Comparison of ENCODE assay signal across 16 cellular contexts in the genomic region with DNA sequence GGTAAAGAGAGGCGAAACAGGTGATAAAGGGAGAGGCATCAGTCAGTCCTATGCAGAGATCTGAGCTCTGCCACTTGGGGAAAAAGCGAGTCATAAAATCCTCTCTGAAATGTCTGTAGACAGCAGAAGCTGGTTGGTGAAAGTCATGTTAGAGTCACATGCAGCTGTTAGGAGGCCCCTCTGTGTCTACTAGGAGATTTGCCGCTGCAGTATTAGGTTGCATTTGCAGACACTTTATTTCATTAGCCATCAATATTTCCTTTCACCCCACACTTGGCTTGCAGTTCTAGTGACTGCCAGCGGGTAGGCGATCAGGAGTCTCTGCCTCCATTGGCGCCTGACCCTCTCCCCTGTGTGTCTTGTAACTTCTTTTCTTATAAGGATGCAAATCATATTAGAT. TPM values are rescaled to one million over a fixed set of nuclear protein-coding genes. Genes with fewer than 3 reads are reported as not detected.
DNase-seq lines count a peak whose midpoint lies in the region; ATAC-seq, FAIRE-seq and TF ChIP-seq lines count a peak whose summit lies in the region.
"Had no signal": no experiment of that assay in that cellular context is flagged by ENCODE, and none has a peak within 500 bp of the region (broad histone marks: within the 10 kb centered on the region; RNA-seq: fewer than 3 reads in every experiment).

No MANE protein-coding gene starts in this region.

- H3K4me2 ChIP-seq in K562 (ENCODE audit: insufficient read depth, low read length), result no peak overlapping the region
- H3K4me2 ChIP-seq: neural progenitor cell had no signal

- POLR2A ChIA-PET in K562 (lab: Yijun Ruan, JAX), result interaction anchor here (1.1 kb wide), 1 partner anchor 95 kb away, joined by 3 read pairs; the partner anchor contains the start of gene DCAF8

- TF ChIP-seq RAD21 in K562 (CRISPR knock-in tag; conservative IDR thresholded peaks at IDR 0.05 in 1 of 2, IDR thresholded peaks at IDR 0.05 in 1 of 2), result no peak

- peaks cover 19% of the 10 kb centered on the region for H3K27me3 Mint-ChIP-seq in activated T-cell treated with anti-CD3 and anti-CD28 coated beads, Interleukin-2, amount 50 U/mL, for 72 hours (ENCODE audit: low read depth)
- peaks cover 26% of the 10 kb centered on the region for H3K27me3 Mint-ChIP-seq in stimulated activated naive CD8-positive, alpha-beta T cell treated with anti-CD3 and anti-CD28 coated beads, Interleukin-15, amount 100 ng/mL, for 72 hours

- H3K27ac Mint-ChIP-seq in activated T-cell treated with anti-CD3 and anti-CD28 coated beads, Interleukin-2, amount 50 U/mL, for 72 hours, result no peak overlapping the region
- H3K27ac Mint-ChIP-seq in stimulated activated naive CD8-positive, alpha-beta T cell treated with anti-CD3 and anti-CD28 coated beads, Interleukin-15, amount 100 ng/mL, for 72 hours, result peak overlapping the region in 1 of 2 donors; percentile 83

- H3K9ac ChIP-seq in K562 (ENCODE audit: insufficient read depth in 1 of 2, low read depth in 2 of 2, low read length in 2 of 2), result no peak overlapping the region
- H3K9ac ChIP-seq: neural progenitor cell had no signal

- CTCF ChIA-PET in K562 (lab: Yijun Ruan, JAX; ENCODE audit: low intra/inter-chr PET ratio), result no interaction called here

- H3K9me3 Mint-ChIP-seq in activated T-cell treated with anti-CD3 and anti-CD28 coated beads, Interleukin-2, amount 50 U/mL, for 72 hours, result no peaks in the 10 kb centered on the region
- H3K9me3 Mint-ChIP-seq in stimulated activated naive CD8-positive, alpha-beta T cell treated with anti-CD3 and anti-CD28 coated beads, Interleukin-15, amount 100 ng/mL, for 72 hours, result no peaks in the 10 kb centered on the region

- no peak overlapping the region for H3K27ac ChIP-seq in K562 (ENCODE audit: extremely low read depth, low read depth, low read length)
- H3K27ac ChIP-seq: neural progenitor cell, skin epidermis, thyroid gland had no signal

- peaks cover 48% of the 10 kb centered on the region for H3K4me1 Mint-ChIP-seq in activated T-cell treated with anti-CD3 and anti-CD28 coated beads, Interleukin-2, amount 50 U/mL, for 72 hours (ENCODE audit: low read depth)
- peaks cover 43% of the 10 kb centered on the region for H3K4me1 Mint-ChIP-seq in stimulated activated naive CD8-positive, alpha-beta T cell treated with anti-CD3 and anti-CD28 coated beads, Interleukin-15, amount 100 ng/mL, for 72 hours

- no peak overlapping the region for H2AFZ ChIP-seq in K562 (ENCODE audit: low read depth, low read length)
- H2AFZ ChIP-seq: neural progenitor cell had no signal

- H3K4me3 Mint-ChIP-seq in activated T-cell treated with anti-CD3 and anti-CD28 coated beads, Interleukin-2, amount 50 U/mL, for 72 hours, result no peak overlapping the region
- H3K4me3 Mint-ChIP-seq in stimulated activated naive CD8-positive, alpha-beta T cell treated with anti-CD3 and anti-CD28 coated beads, Interleukin-15, amount 100 ng/mL, for 72 hours, result no peak overlapping the region

- H3K79me2 ChIP-seq in K562 (ENCODE audit: control insufficient read depth, insufficient read depth, low read length), result no peaks in the 10 kb centered on the region

- FAIRE-seq in K562 (lab: Jason Lieb, UNC), result no peak
- FAIRE-seq: GM12892 had no signal

- intact Hi-C loops in K562 (cut with micrococcal nuclease), result no loop called here
- intact Hi-C loops in posterior cingulate gyrus (cut with DNase I), result no loop called here

- H3K9me3 ChIP-seq in K562 (replicated peaks; ENCODE audit: control insufficient read depth, insufficient read depth, low read depth, low read length), result no peaks in the 10 kb centered on the region
- H3K9me3 ChIP-seq: thyroid gland had no signal

- peaks cover 0 to 9% of the 10 kb centered on the region in 2 experiments; a peak in 3 of 5 replicates for H3K4me1 ChIP-seq in K562 (replicated peaks in 1 of 2; ENCODE audit: control insufficient read depth in 2 of 2, insufficient read depth in 2 of 2, low read length in 2 of 2)

- H3K4me3 ChIP-seq in NB4 (ENCODE audit: low read depth, low read length), result no peak overlapping the region
- no peak overlapping the region for H3K4me3 ChIP-seq in K562
- H3K4me3 ChIP-seq: neural progenitor cell, skin epidermis, thyroid gland had no signal

- ATAC-seq in activated T-cell treated with anti-CD3 and anti-CD28 coated beads, Interleukin-2, amount 50 U/mL, for 72 hours (replicated peaks in 1 of 2), result peak; percentile 71 to 77
- peak; percentile 31; the same call in 1 of the 3 replicates for ATAC-seq in K562
- peak; percentile 73 for ATAC-seq in stimulated activated naive CD8-positive, alpha-beta T cell treated with anti-CD3 and anti-CD28 coated beads, Interleukin-15, amount 100 ng/mL, for 72 hours

- 2% methylated on average over 6 of the region's 6 CpGs for WGBS in K562 (ENCODE audit: insufficient coverage, low coverage, missing lambda C conversion rate)

- no TSS peak for BruUV-seq in K562 (replicated peaks; lab: Mats Ljungman, UMichigan)

- H3K36me3 Mint-ChIP-seq in activated T-cell treated with anti-CD3 and anti-CD28 coated beads, Interleukin-2, amount 50 U/mL, for 72 hours (ENCODE audit: insufficient read depth in 2 of 2), result no peaks in the 10 kb centered on the region
- H3K36me3 Mint-ChIP-seq: neural progenitor cell had no signal

- in situ Hi-C loops in K562 (cut with MboI), result no loop called here

- no peaks in the 10 kb centered on the region for H3K9me1 ChIP-seq in K562 (ENCODE audit: control insufficient read depth, insufficient read depth, low read length)

- no peaks in the 10 kb centered on the region for H3K36me3 ChIP-seq in K562 (ENCODE audit: control insufficient read depth, insufficient read depth, low read length)
- H3K36me3 ChIP-seq: neural progenitor cell, thyroid gland had no signal

- H3K27me3 ChIP-seq in K562 (ENCODE audit: control insufficient read depth in 2 of 2, insufficient read depth in 2 of 2, low read length in 2 of 2), result peaks cover 35 to 75% of the 10 kb centered on the region in 2 experiments
- H3K27me3 ChIP-seq: thyroid gland had no signal

- TF ChIP-seq CTCF in NB4 (IDR thresholded peaks at IDR 0.05; ENCODE audit: low read depth, low read length) (peak; percentile 16), K562 (IDR thresholded peaks at IDR 0.05 in 2 of 3, conservative IDR thresholded peaks at IDR 0.05 in 1 of 3; ENCODE audit: insufficient read depth in 2 of 3, low read depth in 1 of 3, low read length in 3 of 3) (0 out of 6 replicates have a peak, but pooled peaks of 1 of the 3 experiments have one; percentile 22), GM10266 (IDR thresholded peaks at IDR 0.05; ENCODE audit: control insufficient read depth, insufficient read depth, low read depth, missing control alignments) (no peak)

- TF ChIP-seq EP300 in K562 (IDR thresholded peaks at IDR 0.05; ENCODE audit: low read length), result no peak

- TF ChIP-seq POLR2A in NB4 (IDR thresholded peaks at IDR 0.05; ENCODE audit: extremely low read depth, insufficient read length), result no peak
- TF ChIP-seq POLR2A in K562 (conservative IDR thresholded peaks at IDR 0.05), result no peak

- peak; percentile 14 to 31 for DNase-seq in activated T-cell treated with anti-CD3 and anti-CD28 coated beads, Interleukin-2, amount 50 U/mL, for 72 hours
- DNase-seq in activated T-cell treated with anti-CD3 and anti-CD28 coated beads, Interleukin-2, amount 50 U/mL, for 1 hour, result no peak
- peak; percentile 58 for DNase-seq in NB4 (ENCODE audit: low read depth)
- no peak for DNase-seq in K562 (ENCODE audit: extremely low read depth in 1 of 4, low spot score in 3 of 4)
- peak; percentile 20 to 35 for DNase-seq in stimulated activated naive CD8-positive, alpha-beta T cell treated with anti-CD3 and anti-CD28 coated beads, Interleukin-15, amount 100 ng/mL, for 72 hours
- no peak for DNase-seq in GM10266 (ENCODE audit: extremely low spot score)
- no peak for DNase-seq in posterior cingulate gyrus
- no peak for DNase-seq in cortex of kidney (lab: John Stamatoyannopoulos, UW)
- DNase-seq: activated effector memory CD4-positive, alpha-beta T cell treated with anti-CD3 and anti-CD28 coated beads, Interleukin-2, amount 50 U/mL, for 16 hours; DMS153; thyroid gland had no signal

- no peaks in the 10 kb centered on the region for H4K20me1 ChIP-seq in K562 (replicated peaks; ENCODE audit: control insufficient read depth, insufficient read depth, low read length)

RNA-seq across cellular contexts. Expression of gene ATP1A4, which starts 16.2 kb away (rescaled TPM):
- total RNA-seq in activated T-cell treated with anti-CD3 and anti-CD28 coated beads, Interleukin-2, amount 50 U/mL, for 72 hours, result not detected
- not detected in 2 replicates for total RNA-seq in K562 (2011; cell fraction: chromatin; rRNA removed; ENCODE audit: low replicate concordance)
- not detected in 2 replicates for total RNA-seq in K562 (2011; cell fraction: nucleolus; rRNA removed)
- total RNA-seq in K562 (2011; cell fraction: nucleoplasm; rRNA removed), result not detected in 2 replicates
- not detected in 2 replicates for total RNA-seq in K562 (2014; rRNA removed)
- total RNA-seq in K562 (2014; rRNA removed; fragmentation: Illumina TruSeq; extraction: Trizol), result not detected in 2 replicates
- not detected in 2 replicates for total RNA-seq in K562 (2015; rRNA removed; fragmentation: Illumina TruSeq; extraction: Trizol)
- total RNA-seq in K562 (2021), result not detected in 2 replicates
- polyA plus RNA-seq in K562 (2011; rRNA removed), result not detected in 2 replicates
- polyA plus RNA-seq in K562 (2011; cell fraction: cytosol; rRNA removed), result not detected in 2 replicates
- polyA plus RNA-seq in K562 (2011; cell fraction: nucleus; rRNA removed), result not detected in 2 replicates
- polyA plus RNA-seq in K562 (2012), result 0.07 TPM in 1 of 2 replicates, not detected in the other
- not detected in 2 replicates for polyA plus RNA-seq in K562 (2014; fragmentation: Illumina TruSeq; extraction: Trizol)
- under 1 TPM in 1 of 2 experiments, not detected in 1; 0.07 TPM for polyA plus RNA-seq in K562 (2014; fragmentation: Nextera tagmentation; extraction: Ambion mirVana)
- not detected in 2 replicates for polyA plus RNA-seq in K562 (2014; rRNA removed)
- not detected in 2 replicates for polyA minus RNA-seq in K562 (2011; rRNA and poly(A)+ RNA removed)
- polyA minus RNA-seq in K562 (2011; cell fraction: cytosol; rRNA and poly(A)+ RNA removed), result not detected in 2 replicates
- polyA minus RNA-seq in K562 (2011; cell fraction: nucleus; rRNA and poly(A)+ RNA removed), result not detected in 2 replicates
- total RNA-seq: epithelial cell of proximal tubule, liver, thyroid gland had no signal
- polyA plus RNA-seq: liver had no signal

RNA-seq across cellular contexts. Expression of gene CASQ1, which starts 22.8 kb away (rescaled TPM):
- not detected for total RNA-seq in activated T-cell treated with anti-CD3 and anti-CD28 coated beads, Interleukin-2, amount 50 U/mL, for 72 hours
- total RNA-seq in K562 (2011; cell fraction: chromatin; rRNA removed; ENCODE audit: low replicate concordance), result not detected in 2 replicates
- not detected in 2 replicates for total RNA-seq in K562 (2011; cell fraction: nucleolus; rRNA removed)
- not detected in 2 replicates for total RNA-seq in K562 (2011; cell fraction: nucleoplasm; rRNA removed)
- not detected in 2 replicates for total RNA-seq in K562 (2014; rRNA removed)
- not detected in 2 replicates for total RNA-seq in K562 (2014; rRNA removed; fragmentation: Illumina TruSeq; extraction: Trizol)
- total RNA-seq in K562 (2015; rRNA removed; fragmentation: Illumina TruSeq; extraction: Trizol), result not detected in 2 replicates
- not detected in 2 replicates for total RNA-seq in K562 (2021)
- not detected in 2 replicates for polyA plus RNA-seq in K562 (2011; rRNA removed)
- not detected in 2 replicates for polyA plus RNA-seq in K562 (2011; cell fraction: cytosol; rRNA removed)
- polyA plus RNA-seq in K562 (2011; cell fraction: nucleus; rRNA removed), result not detected in 2 replicates
- 0.08 and 0.39 TPM in 2 replicates for polyA plus RNA-seq in K562 (2012)
- not detected in 2 replicates for polyA plus RNA-seq in K562 (2014; fragmentation: Illumina TruSeq; extraction: Trizol)
- polyA plus RNA-seq in K562 (2014; fragmentation: Nextera tagmentation; extraction: Ambion mirVana), result not detected
- not detected in 2 replicates for polyA plus RNA-seq in K562 (2014; rRNA removed)
- not detected in 2 replicates for polyA minus RNA-seq in K562 (2011; rRNA and poly(A)+ RNA removed)
- not detected in 2 replicates for polyA minus RNA-seq in K562 (2011; cell fraction: cytosol; rRNA and poly(A)+ RNA removed)
- not detected in 2 replicates for polyA minus RNA-seq in K562 (2011; cell fraction: nucleus; rRNA and poly(A)+ RNA removed)
- total RNA-seq: epithelial cell of proximal tubule, liver, thyroid gland had no signal
- polyA plus RNA-seq: liver had no signal

RNA-seq across cellular contexts. Expression of gene PEA15, which starts 37.6 kb away (rescaled TPM):
- 10 to 100 TPM; 28.3 to 32.8 TPM for total RNA-seq in activated T-cell treated with anti-CD3 and anti-CD28 coated beads, Interleukin-2, amount 50 U/mL, for 72 hours
- 10.6 and 15.9 TPM in 2 replicates for total RNA-seq in K562 (2011; cell fraction: chromatin; rRNA removed; ENCODE audit: low replicate concordance)
- 10.9 and 11.2 TPM in 2 replicates for total RNA-seq in K562 (2011; cell fraction: nucleolus; rRNA removed)
- 16.1 and 27.3 TPM in 2 replicates for total RNA-seq in K562 (2011; cell fraction: nucleoplasm; rRNA removed)
- total RNA-seq in K562 (2014; rRNA removed) (23.4 and 32.7 TPM in 2 replicates), K562 (2014; rRNA removed; fragmentation: Illumina TruSeq; extraction: Trizol) (43.0 and 43.5 TPM in 2 replicates), K562 (2015; rRNA removed; fragmentation: Illumina TruSeq; extraction: Trizol) (34.4 and 34.8 TPM in 2 replicates), K562 (2021) (32.3 and 35.4 TPM in 2 replicates)
- polyA plus RNA-seq in K562 (2011; rRNA removed) (78.7 and 139 TPM in 2 replicates), K562 (2014; fragmentation: Illumina TruSeq; extraction: Trizol) (155 and 175 TPM in 2 replicates), K562 (2014; fragmentation: Nextera tagmentation; extraction: Ambion mirVana) (10 to 100 TPM in 1 of 2 experiments, 1 to 10 TPM in 1; 8.2 to 11.9 TPM), K562 (2014; rRNA removed) (54.3 and 58.5 TPM in 2 replicates)
- 70.2 and 90.8 TPM in 2 replicates for polyA plus RNA-seq in K562 (2011; cell fraction: cytosol; rRNA removed)
- 36.1 and 50.9 TPM in 2 replicates for polyA plus RNA-seq in K562 (2011; cell fraction: nucleus; rRNA removed)
- 40.4 and 51.5 TPM in 2 replicates for polyA plus RNA-seq in K562 (2012)
- polyA minus RNA-seq in K562 (2011; rRNA and poly(A)+ RNA removed), result 35.0 and 68.8 TPM in 2 replicates
- 23.9 and 34.5 TPM in 2 replicates for polyA minus RNA-seq in K562 (2011; cell fraction: cytosol; rRNA and poly(A)+ RNA removed)
- 5.3 and 7.7 TPM in 2 replicates for polyA minus RNA-seq in K562 (2011; cell fraction: nucleus; rRNA and poly(A)+ RNA removed)

RNA-seq across cellular contexts. Expression of gene ATP1A2, which starts 52.0 kb away (rescaled TPM):
- not detected for total RNA-seq in activated T-cell treated with anti-CD3 and anti-CD28 coated beads, Interleukin-2, amount 50 U/mL, for 72 hours
- total RNA-seq in K562 (2011; cell fraction: chromatin; rRNA removed; ENCODE audit: low replicate concordance), result 0.21 and 1.2 TPM in 2 replicates
- total RNA-seq in K562 (2011; cell fraction: nucleolus; rRNA removed), result 0.50 TPM in 1 of 2 replicates, not detected in the other
- 0.44 and 0.76 TPM in 2 replicates for total RNA-seq in K562 (2011; cell fraction: nucleoplasm; rRNA removed)
- total RNA-seq in K562 (2014; rRNA removed), result not detected in 2 replicates
- not detected in 2 replicates for total RNA-seq in K562 (2014; rRNA removed; fragmentation: Illumina TruSeq; extraction: Trizol)
- total RNA-seq in K562 (2015; rRNA removed; fragmentation: Illumina TruSeq; extraction: Trizol), result not detected in 2 replicates
- 0.04 and 0.09 TPM in 2 replicates for total RNA-seq in K562 (2021)
- polyA plus RNA-seq in K562 (2011; rRNA removed), result 0.11 and 0.14 TPM in 2 replicates
- 0.06 and 0.44 TPM in 2 replicates for polyA plus RNA-seq in K562 (2011; cell fraction: cytosol; rRNA removed)
- 0.43 and 0.55 TPM in 2 replicates for polyA plus RNA-seq in K562 (2011; cell fraction: nucleus; rRNA removed)
- 0.18 and 0.23 TPM in 2 replicates for polyA plus RNA-seq in K562 (2012)
- polyA plus RNA-seq in K562 (2014; fragmentation: Illumina TruSeq; extraction: Trizol), result 0.04 TPM in 1 of 2 replicates, not detected in the other
- polyA plus RNA-seq in K562 (2014; fragmentation: Nextera tagmentation; extraction: Ambion mirVana), result not detected
- polyA plus RNA-seq in K562 (2014; rRNA removed), result not detected in 2 replicates
- 0.06 and 0.07 TPM in 2 replicates for polyA minus RNA-seq in K562 (2011; rRNA and poly(A)+ RNA removed)
- not detected in 2 replicates for polyA minus RNA-seq in K562 (2011; cell fraction: cytosol; rRNA and poly(A)+ RNA removed)
- 0.13 and 0.22 TPM in 2 replicates for polyA minus RNA-seq in K562 (2011; cell fraction: nucleus; rRNA and poly(A)+ RNA removed)
- total RNA-seq: epithelial cell of proximal tubule had no signal

Comparison
In these comparisons a context has a peak if more than half of its experiments do, and no peak if none do; other contexts are left out.
1. DNase-seq: peak in activated T-cell treated with anti-CD3 and anti-CD28 coated beads, Interleukin-2, amount 50 U/mL, for 72 hours (2 of 2), NB4 (single experiment) and stimulated activated naive CD8-positive, alpha-beta T cell treated with anti-CD3 and anti-CD28 coated beads, Interleukin-15, amount 100 ng/mL, for 72 hours (2 of 2); none in activated T-cell treated with anti-CD3 and anti-CD28 coated beads, Interleukin-2, amount 50 U/mL, for 1 hour (single experiment), K562 (0 of 4), GM10266 (single experiment), posterior cingulate gyrus (0 of 10) and cortex of kidney (single experiment).
2. Peak in every context shown above with its lines, with median percentiles within 50 percentile points of each other: ATAC-seq.